In genomic region chr14:74140374-74140850, GRCh38 we compare ENCODE assay signal across 1 cellular context.
A peak's percentile ranks its signal among the peaks of the same experiment; 100 is the strongest.
TF ChIP-seq lines count a peak whose summit lies in the region.

No MANE protein-coding gene starts in this region.

TF ChIP-seq in K562, 482 proteins besides CTCF, POLR2A, EP300 and RAD21 (continued from another document):
- TF ChIP-seq CBFB (CRISPR knock-in tag; IDR thresholded peaks at IDR 0.05): no peak
- no peak for TF ChIP-seq RFX7 (CRISPR knock-in tag; IDR thresholded peaks at IDR 0.05)
- peak; percentile 75 for TF ChIP-seq SOX6 (IDR thresholded peaks at IDR 0.05)
- no peak for TF ChIP-seq CREM (IDR thresholded peaks at IDR 0.05; ENCODE audit: low read depth)
- no peak for TF ChIP-seq RHOXF2B (CRISPR knock-in tag; conservative IDR thresholded peaks at IDR 0.05)
- TF ChIP-seq CEBPG (CRISPR knock-in tag; IDR thresholded peaks at IDR 0.05): no peak
- TF ChIP-seq CEBPG (tag; conservative IDR thresholded peaks at IDR 0.05 in 1 of 2, IDR thresholded peaks at IDR 0.05 in 1 of 2): peak; percentile 7 to 34; a peak in 1 of 4 replicates
- TF ChIP-seq ZSCAN29 (IDR thresholded peaks at IDR 0.05): no peak
- peak; percentile 42; the same call in 1 of the 2 replicates for TF ChIP-seq TFAP4 (CRISPR knock-in tag; IDR thresholded peaks at IDR 0.05; ENCODE audit: borderline replicate concordance)
- 0 out of 2 replicates have a peak, but pooled peaks have one; percentile 14 for TF ChIP-seq ATF7 (IDR thresholded peaks at IDR 0.05)
- no peak for TF ChIP-seq ZHX1 (conservative IDR thresholded peaks at IDR 0.05; ENCODE audit: low read length)
- TF ChIP-seq CBFA2T3 (IDR thresholded peaks at IDR 0.05): 0 out of 2 replicates have a peak, but pooled peaks have one; percentile 16
- TF ChIP-seq BHLHE40 (IDR thresholded peaks at IDR 0.05; ENCODE audit: low read length): peak; percentile 75
- TF ChIP-seq MEIS2 (IDR thresholded peaks at IDR 0.05; ENCODE audit: partially characterized antibody): peak; percentile 63
- no peak for TF ChIP-seq DLX4 (CRISPR knock-in tag; IDR thresholded peaks at IDR 0.05)
- TF ChIP-seq ATF2 (CRISPR knock-in tag; IDR thresholded peaks at IDR 0.05): no peak
- no peak for TF ChIP-seq ZNF232 (CRISPR knock-in tag; IDR thresholded peaks at IDR 0.05)
- TF ChIP-seq L3MBTL2 (IDR thresholded peaks at IDR 0.05): peak; percentile 37; the same call in 1 of the 2 replicates
- no peak for TF ChIP-seq ETV6 (IDR thresholded peaks at IDR 0.05; ENCODE audit: borderline replicate concordance in 1 of 2, low read depth in 2 of 2, low read length in 1 of 2)
- no peak for TF ChIP-seq ETV6 (CRISPR knock-in tag; IDR thresholded peaks at IDR 0.05; ENCODE audit: borderline replicate concordance)
- no peak for TF ChIP-seq SIN3B (IDR thresholded peaks at IDR 0.05; ENCODE audit: low read depth)
- no peak for TF ChIP-seq XRCC5 (IDR thresholded peaks at IDR 0.05; ENCODE audit: low read depth, low read length)
- no peak for TF ChIP-seq ZNF408 (CRISPR knock-in tag; IDR thresholded peaks at IDR 0.05; ENCODE audit: low read depth)
- TF ChIP-seq ZNF77 (CRISPR knock-in tag; IDR thresholded peaks at IDR 0.05): no peak
- peak in 1 of 2 experiments; percentile 49; a peak in 1 of 4 replicates for TF ChIP-seq ZNF318 (IDR thresholded peaks at IDR 0.05; ENCODE audit: borderline replicate concordance in 1 of 2, low read depth in 1 of 2)
- 0 out of 2 replicates have a peak, but pooled peaks have one; percentile 50 for TF ChIP-seq ATF4 (CRISPR knock-in tag; IDR thresholded peaks at IDR 0.05)
- TF ChIP-seq GTF2F1 (IDR thresholded peaks at IDR 0.05; ENCODE audit: low read depth, low read length): no peak
- no peak for TF ChIP-seq GTF2A2 (tag; IDR thresholded peaks at IDR 0.05)
- TF ChIP-seq SP1 (CRISPR knock-in tag; IDR thresholded peaks at IDR 0.05): no peak
- TF ChIP-seq ILF3 (IDR thresholded peaks at IDR 0.05; ENCODE audit: borderline replicate concordance): no peak
- no peak for TF ChIP-seq U2AF2 (optimal IDR thresholded peaks at IDR 0.05; ENCODE audit: low read depth, low read length)
- no peak for TF ChIP-seq RNF2 (IDR thresholded peaks at IDR 0.05)
